8 cellular contexts compared by ENCODE assay signal in genomic region chr19:44512326-44513298, GRCh38. TPM values are rescaled to one million over a fixed set of nuclear protein-coding genes. Genes with fewer than 3 reads are reported as not detected.
DNase-seq lines count a peak whose midpoint lies in the region; ATAC-seq, FAIRE-seq and TF ChIP-seq lines count a peak whose summit lies in the region.

No MANE protein-coding gene starts in this region.

- H3K9me3 Mint-ChIP-seq in activated naive CD8-positive, alpha-beta T cell treated with anti-CD3 and anti-CD28 coated beads for 36 hours = peaks cover 24% of the 10 kb centered on the region

- H3K27ac Mint-ChIP-seq in activated naive CD8-positive, alpha-beta T cell treated with anti-CD3 and anti-CD28 coated beads for 36 hours = no peak overlapping the region

- H3K27me3 ChIP-seq in left ventricle myocardium inferior (ENCODE audit: low read depth) (peaks cover 82% of the 10 kb centered on the region), vagina (no peaks in the 10 kb centered on the region)

- ATAC-seq in Right ventricle myocardium inferior (no peak), mucosa of descending colon (peak; percentile 82), HG03442 (IDR thresholded peaks at IDR 0.05; ENCODE audit: unreplicated experiment) (no peak)

- H3K4me3 ChIP-seq in left ventricle myocardium inferior = no peak overlapping the region
- no peak overlapping the region for H3K4me3 ChIP-seq in mucosa of descending colon
- H3K4me3 ChIP-seq in vagina = no peak overlapping the region
- H3K4me3 ChIP-seq in kidney (ENCODE audit: low read length in 2 of 2) = no peak overlapping the region

- TF ChIP-seq POLR2A in vagina (IDR thresholded peaks at IDR 0.05) = no peak

- no peak overlapping the region for H3K9ac ChIP-seq in kidney (ENCODE audit: low read length in 2 of 2)

- no peak for FAIRE-seq in kidney (lab: Jason Lieb, UNC)

- TF ChIP-seq CTCF in left ventricle myocardium inferior (IDR thresholded peaks at IDR 0.05; ENCODE audit: borderline replicate concordance) (peak; percentile 31), mucosa of descending colon (IDR thresholded peaks at IDR 0.05) (no peak), vagina (IDR thresholded peaks at IDR 0.05) (no peak), kidney (IDR thresholded peaks at IDR 0.05; ENCODE audit: borderline replicate concordance, extremely low read depth, insufficient read depth) (no peak)

- peaks cover 33% of the 10 kb centered on the region for H3K27me3 Mint-ChIP-seq in activated naive CD8-positive, alpha-beta T cell treated with anti-CD3 and anti-CD28 coated beads for 36 hours

- DNase-seq in left ventricle myocardium inferior (no peak), Right ventricle myocardium inferior (ENCODE audit: missing footprints) (no peak), NAMALWA (ENCODE audit: low spot score) (peak; percentile 56), mucosa of descending colon (peak in 2 of 3 donors; percentile 50 to 59), vagina (ENCODE audit: extremely low spot score in 2 of 2) (no peak), kidney (no peak)
- peak; percentile 24 for DNase-seq in activated naive CD8-positive, alpha-beta T cell treated with anti-CD3 and anti-CD28 coated beads for 36 hours

- intact Hi-C loops in left ventricle myocardium inferior (cut with micrococcal nuclease) = no loop called here
- intact Hi-C loops in Right ventricle myocardium inferior (cut with DNase I) = no loop called here
- intact Hi-C loops in mucosa of descending colon (cut with DNase I, micrococcal nuclease) = no loop called here
- intact Hi-C loops in vagina (cut with DNase I) = no loop called here
- intact Hi-C loops in kidney (cut with DNase I) = no loop called here

- H3K36me3 ChIP-seq in left ventricle myocardium inferior (no peaks in the 10 kb centered on the region), mucosa of descending colon (ENCODE audit: low read depth) (no peaks in the 10 kb centered on the region), vagina (no peaks in the 10 kb centered on the region), kidney (ENCODE audit: control insufficient read depth in 1 of 2, insufficient read depth in 2 of 2, low read length in 2 of 2) (no peaks in the 10 kb centered on the region)

- H3K9me3 ChIP-seq in left ventricle myocardium inferior (replicated peaks) (no peaks in the 10 kb centered on the region), mucosa of descending colon (no peaks in the 10 kb centered on the region), vagina (no peaks in the 10 kb centered on the region), kidney (ENCODE audit: control insufficient read depth in 1 of 2, low read length in 2 of 2) (peaks cover 0 to 2% of the 10 kb centered on the region in 2 donors)

- no peak overlapping the region for H3K27ac ChIP-seq in left ventricle myocardium inferior (replicated peaks)
- no peak overlapping the region for H3K27ac ChIP-seq in vagina
- no peak overlapping the region for H3K27ac ChIP-seq in kidney (ENCODE audit: low read depth in 2 of 2, low read length in 2 of 2)

- H3K4me1 ChIP-seq in left ventricle myocardium inferior (no peaks in the 10 kb centered on the region), mucosa of descending colon (ENCODE audit: low read depth) (no peaks in the 10 kb centered on the region), vagina (no peaks in the 10 kb centered on the region), kidney (ENCODE audit: control insufficient read depth in 1 of 2, insufficient read depth in 1 of 2, low read depth in 1 of 2, low read length in 2 of 2) (no peaks in the 10 kb centered on the region)

- H3K4me1 Mint-ChIP-seq in activated naive CD8-positive, alpha-beta T cell treated with anti-CD3 and anti-CD28 coated beads for 36 hours = no peaks in the 10 kb centered on the region

- H3K4me3 Mint-ChIP-seq in activated naive CD8-positive, alpha-beta T cell treated with anti-CD3 and anti-CD28 coated beads for 36 hours = no peak overlapping the region

- H3K36me3 Mint-ChIP-seq in activated naive CD8-positive, alpha-beta T cell treated with anti-CD3 and anti-CD28 coated beads for 36 hours = peaks cover 5% of the 10 kb centered on the region

RNA-seq across cellular contexts. Expression of gene ZNF180, which starts 12.3 kb away (rescaled TPM):
- 4.8 TPM for total RNA-seq in left ventricle myocardium inferior
- 4.5 TPM for total RNA-seq in Right ventricle myocardium inferior
- total RNA-seq in activated naive CD8-positive, alpha-beta T cell treated with anti-CD3 and anti-CD28 coated beads for 36 hours = 10 to 100 TPM in 1 of 2 experiments, 1 to 10 TPM in 1; 9.9 to 10.2 TPM
- 10 to 100 TPM in 1 of 3 donors, 1 to 10 TPM in 2; 7.2 to 10.6 (median 9.3) TPM for total RNA-seq in mucosa of descending colon
- total RNA-seq in vagina = 6.4 TPM
- 10.3 TPM for total RNA-seq in kidney
- polyA plus RNA-seq in kidney (ENCODE audit: insufficient read depth, low read depth, low replicate concordance) = 3.4 TPM

RNA-seq across cellular contexts. Expression of gene CEACAM20, which starts 16.9 kb away (rescaled TPM):
- total RNA-seq in left ventricle myocardium inferior (not detected), Right ventricle myocardium inferior (not detected), mucosa of descending colon (1 to 10 TPM in 1 of 3 donors, under 1 TPM in 1, not detected in 1; 0.32 to 1.3 TPM), vagina (not detected), kidney (not detected)
- not detected for total RNA-seq in activated naive CD8-positive, alpha-beta T cell treated with anti-CD3 and anti-CD28 coated beads for 36 hours
- polyA plus RNA-seq in kidney (ENCODE audit: insufficient read depth, low read depth, low replicate concordance) = not detected

Comparison
In these comparisons a context has a peak if more than half of its experiments do, and no peak if none do; other contexts are left out.
1. DNase-seq: peak in NAMALWA (single experiment), activated naive CD8-positive, alpha-beta T cell treated with anti-CD3 and anti-CD28 coated beads for 36 hours (single experiment) and mucosa of descending colon (2 of 3); none in left ventricle myocardium inferior (single experiment), Right ventricle myocardium inferior (single experiment), vagina (0 of 2) and kidney (single experiment).